ENCODE assay signal across 26 cellular contexts in genomic region chr11:127157225-127157624, GRCh38.
A peak's percentile ranks its signal among the peaks of the same experiment; 100 is the strongest.
DNase-seq lines count a peak whose midpoint lies in the region; ATAC-seq and TF ChIP-seq lines count a peak whose summit lies in the region.
"Had no signal": no experiment of that assay in that cellular context is flagged by ENCODE, and none has a peak within 500 bp of the region (broad histone marks: within the 10 kb centered on the region; RNA-seq: fewer than 3 reads in every experiment).

No MANE protein-coding gene starts in this region.

- H4K20me1 ChIP-seq in GM23338 (replicated peaks; ENCODE audit: insufficient read depth) = no peaks in the 10 kb centered on the region

- H2BK120ac ChIP-seq in neuronal stem cell (ENCODE audit: low read depth, low read length) = no peak overlapping the region

- H3K4me2 ChIP-seq in GM23338 = no peak overlapping the region
- H3K4me2 ChIP-seq in neuronal stem cell (ENCODE audit: insufficient read depth, low read length, poor library complexity, severe bottlenecking) = no peak overlapping the region
- H3K4me2 ChIP-seq: SK-N-SH had no signal

- POLR2A ChIA-PET in WTC11 (lab: Charles Lee) = no interaction called here

- CTCF ChIA-PET in WTC11 (lab: Charles Lee) = no interaction called here

- H3K9ac ChIP-seq in neuronal stem cell (ENCODE audit: low read depth, low read length, poor library complexity) = no peak overlapping the region
- H3K9ac ChIP-seq: SK-N-SH had no signal

- no peaks in the 10 kb centered on the region for H3F3A ChIP-seq in GM23338 (replicated peaks; ENCODE audit: low read depth)

- H3K9me3 ChIP-seq in neuronal stem cell (replicated peaks in 1 of 2; ENCODE audit: control insufficient read depth in 2 of 2, insufficient read depth in 1 of 2, low read depth in 1 of 2, low read length in 2 of 2) (no peaks in the 10 kb centered on the region), upper lobe of left lung (no peaks in the 10 kb centered on the region)
- H3K9me3 ChIP-seq: BE2C, HAP-1, SK-N-SH had no signal

- H2BK12ac ChIP-seq in neuronal stem cell (ENCODE audit: low read length) = no peak overlapping the region

- H3K27me3 ChIP-seq in GM23338 (ENCODE audit: insufficient read depth) (no peaks in the 10 kb centered on the region), neuronal stem cell (ENCODE audit: control insufficient read depth in 3 of 3, insufficient read depth in 3 of 3, low read depth in 1 of 3, low read length in 3 of 3) (no peaks in the 10 kb centered on the region), upper lobe of left lung (no peaks in the 10 kb centered on the region)
- H3K27me3 ChIP-seq: BE2C had no signal

- no peaks in the 10 kb centered on the region for H3K79me1 ChIP-seq in neuronal stem cell (ENCODE audit: low read depth, low read length)

- H3K14ac ChIP-seq in neuronal stem cell (ENCODE audit: low read length) = no peak overlapping the region

- peaks cover 16% of the 10 kb centered on the region; the same call in 2 of the 3 replicates for H3K4me1 Mint-ChIP-seq in GM23338
- peaks cover 18% of the 10 kb centered on the region for H3K4me1 Mint-ChIP-seq in WTC11
- H3K4me1 Mint-ChIP-seq: CD14-positive monocyte; CD8-positive, alpha-beta memory T cell had no signal

- H3K4me1 ChIP-seq in GM23338 (ENCODE audit: insufficient read depth) = no peaks in the 10 kb centered on the region
- H3K4me1 ChIP-seq in neuronal stem cell (ENCODE audit: control insufficient read depth in 2 of 2, insufficient read depth in 1 of 2, low read depth in 1 of 2, low read length in 2 of 2) = peaks cover 0 to 5% of the 10 kb centered on the region in 2 donors
- H3K4me1 ChIP-seq in upper lobe of left lung = no peaks in the 10 kb centered on the region
- H3K4me1 ChIP-seq: BE2C, HAP-1 had no signal

- no peaks in the 10 kb centered on the region for H3K36me3 Mint-ChIP-seq in GM23338 (ENCODE audit: low read depth)
- no peaks in the 10 kb centered on the region for H3K36me3 Mint-ChIP-seq in WTC11
- H3K36me3 Mint-ChIP-seq: CD14-positive monocyte; CD8-positive, alpha-beta memory T cell had no signal

- TF ChIP-seq CTCF in GM12865 (IDR thresholded peaks at IDR 0.05; ENCODE audit: insufficient read depth, low read depth, low read length, missing control alignments) = no peak
- TF ChIP-seq CTCF in GM23338 (conservative IDR thresholded peaks at IDR 0.05; ENCODE audit: low read depth in 2 of 2) = peak in 1 of 2 experiments; percentile 40; a peak in 2 of 4 replicates
- TF ChIP-seq CTCF in WTC11 (IDR thresholded peaks at IDR 0.05) = no peak
- no peak for TF ChIP-seq CTCF in upper lobe of left lung (IDR thresholded peaks at IDR 0.05)

- ATAC-seq in GM23338 (0 out of 3 replicates have a peak, but pooled peaks have one; percentile 31), WTC11 (peak; percentile 59), upper lobe of left lung (ENCODE audit: low FRiP score in 2 of 2) (no peak), HG02763 (IDR thresholded peaks at IDR 0.05; ENCODE audit: unreplicated experiment) (no peak)

- no peak overlapping the region for H3K4ac ChIP-seq in neuronal stem cell (ENCODE audit: low read length)

- H3K27ac ChIP-seq in GM23338 (ENCODE audit: low read depth) = no peak overlapping the region
- H3K27ac ChIP-seq in neuronal stem cell (replicated peaks; ENCODE audit: low read length) = no peak overlapping the region
- H3K27ac ChIP-seq in upper lobe of left lung = no peak overlapping the region
- H3K27ac ChIP-seq: HL-60 had no signal

- no peaks in the 10 kb centered on the region for H3K79me2 ChIP-seq in GM23338 (replicated peaks; ENCODE audit: insufficient read depth)

- H4K91ac ChIP-seq in neuronal stem cell (ENCODE audit: low read depth, low read length, poor library complexity) = no peak overlapping the region

- no peak overlapping the region for H3K4me3 Mint-ChIP-seq in GM23338
- no peak overlapping the region for H3K4me3 Mint-ChIP-seq in WTC11
- H3K4me3 Mint-ChIP-seq: CD14-positive monocyte; CD8-positive, alpha-beta memory T cell; HFFc6; T-helper 1 cell treated with Interleukin-12 subunit alpha and Interleukin-12 subunit beta and Interleukin-4 antibody, amounts not matched to agents 30 μg/mL and 1 μg/mL, for 36 hours had no signal

- H3K9me3 Mint-ChIP-seq in GM23338 (no peaks in the 10 kb centered on the region), WTC11 (no peaks in the 10 kb centered on the region)
- H3K9me3 Mint-ChIP-seq: HFFc6; T-helper 1 cell treated with Interleukin-12 subunit alpha and Interleukin-12 subunit beta and Interleukin-4 antibody, amounts not matched to agents 30 μg/mL and 1 μg/mL, for 36 hours had no signal

- no peak for TF ChIP-seq POLR2A in upper lobe of left lung (IDR thresholded peaks at IDR 0.05)

- H2BK15ac ChIP-seq in neuronal stem cell (ENCODE audit: low read length) = peak overlapping the region; percentile 64

- H3K4me3 ChIP-seq in GM12865 (ENCODE audit: low read depth, low read length) = no peak overlapping the region
- H3K4me3 ChIP-seq in GM23338 = no peak overlapping the region
- no peak overlapping the region for H3K4me3 ChIP-seq in neuronal stem cell (ENCODE audit: low read length in 2 of 2)
- no peak overlapping the region for H3K4me3 ChIP-seq in upper lobe of left lung
- H3K4me3 ChIP-seq: HAP-1 had no signal

- no peak overlapping the region for H2BK5ac ChIP-seq in neuronal stem cell (ENCODE audit: low read length)

- no peak overlapping the region for H3K23ac ChIP-seq in neuronal stem cell (ENCODE audit: low read depth, low read length, poor library complexity)

- H3K18ac ChIP-seq in neuronal stem cell (ENCODE audit: low read length) = peak overlapping the region; percentile 28

- H3K27ac Mint-ChIP-seq in GM23338 = no peak overlapping the region
- no peak overlapping the region for H3K27ac Mint-ChIP-seq in WTC11
- H3K27ac Mint-ChIP-seq: CD14-positive monocyte; CD8-positive, alpha-beta memory T cell; HFFc6; T-helper 1 cell treated with Interleukin-12 subunit alpha and Interleukin-12 subunit beta and Interleukin-4 antibody, amounts not matched to agents 30 μg/mL and 1 μg/mL, for 36 hours had no signal

- no peaks in the 10 kb centered on the region for H3K9me2 ChIP-seq in GM23338 (ENCODE audit: insufficient read depth)
- H3K9me2 ChIP-seq: SK-N-SH had no signal

- H3K27me3 Mint-ChIP-seq in GM23338 (ENCODE audit: insufficient read depth, low read depth, poor library complexity) (peaks cover under 1% of the 10 kb centered on the region), WTC11 (ENCODE audit: low read depth) (no peaks in the 10 kb centered on the region)

- H2AFZ ChIP-seq in GM23338 = no peak overlapping the region
- no peak overlapping the region for H2AFZ ChIP-seq in neuronal stem cell (ENCODE audit: low read length)

- peak; percentile 2 for DNase-seq in GM12865 (ENCODE audit: low read depth)
- no peak for DNase-seq in GM23338 (ENCODE audit: low spot score)
- no peak for DNase-seq in WTC11 (ENCODE audit: low spot score)
- DNase-seq in neuronal stem cell (ENCODE audit: low spot score) = no peak
- DNase-seq in upper lobe of left lung = no peak
- DNase-seq in SHP77 treated with DMSO at 0.1 percent for 48 hours (lab: John Stamatoyannopoulos, UW) = no peak
- DNase-seq: BE2C; Calu3; CD8-positive, alpha-beta memory T cell; DMS153; DND-41; HFFc6; NCI-H1092 treated with DMSO at 0.1 percent for 48 hours; NCI-H1436; NCI-H187 treated with DMSO at 0.1 percent for 48 hours; NCI-H2171 treated with DMSO at 0.1 percent for 48 hours; NCI-H345; NCI-H510A treated with DMSO at 0.1 percent for 48 hours; NCI-H748 treated with DMSO at 0.1 percent for 48 hours; SK-N-SH; SW 1271 had no signal

- no CpG with 5 or more reads among the region's 2 CpGs for WGBS in neuronal stem cell (ENCODE audit: extremely low coverage in 2 of 2, insufficient read length in 2 of 2, insufficient replicate concordance in 1 of 2), 2 donors
- 78 to 91% methylated on average over 2 of the region's 2 CpGs for WGBS in upper lobe of left lung, 2 donors

- H2AK5ac ChIP-seq in neuronal stem cell (ENCODE audit: low read depth, low read length) = no peak overlapping the region

- no peaks in the 10 kb centered on the region for H3K36me3 ChIP-seq in GM23338 (ENCODE audit: insufficient read depth)
- no peaks in the 10 kb centered on the region for H3K36me3 ChIP-seq in neuronal stem cell (replicated peaks in 1 of 2; ENCODE audit: control insufficient read depth in 2 of 2, insufficient read depth in 2 of 2, low read length in 2 of 2)
- H3K36me3 ChIP-seq in upper lobe of left lung = no peaks in the 10 kb centered on the region
- H3K36me3 ChIP-seq: BE2C, HAP-1 had no signal

- H4K8ac ChIP-seq in neuronal stem cell (ENCODE audit: low read depth, low read length) = no peak overlapping the region

- no peak for TF ChIP-seq EP300 in upper lobe of left lung (IDR thresholded peaks at IDR 0.05)

TF ChIP-seq in GM23338, 12 proteins besides CTCF, POLR2A, EP300 and RAD21 (continues in another document):
- TF ChIP-seq ETS1 (IDR thresholded peaks at IDR 0.05) = no peak
- no peak for TF ChIP-seq ZNF114 (CRISPR knock-in tag; IDR thresholded peaks at IDR 0.05)
- TF ChIP-seq STAT1 (IDR thresholded peaks at IDR 0.05; ENCODE audit: unreplicated experiment) = no peak
- TF ChIP-seq POLR2AphosphoS5 (IDR thresholded peaks at IDR 0.05; ENCODE audit: low read depth) = no peak

TF ChIP-seq in WTC11, 78 proteins besides CTCF, POLR2A, EP300 and RAD21:
- no peak for TF ChIP-seq ZNF263 (CRISPR knock-in tag; IDR thresholded peaks at IDR 0.05; ENCODE audit: low read depth)
- TF ChIP-seq NFYB (CRISPR knock-in tag; conservative IDR thresholded peaks at IDR 0.05; ENCODE audit: low read depth) = no peak
- TF ChIP-seq ZNF121 (CRISPR knock-in tag; IDR thresholded peaks at IDR 0.05) = no peak
- no peak for TF ChIP-seq ZBTB21 (CRISPR knock-in tag; IDR thresholded peaks at IDR 0.05; ENCODE audit: borderline replicate concordance)

Comparison
In these comparisons a context has a peak if more than half of its experiments do, and no peak if none do; other contexts are left out.
1. ATAC-seq: peak in GM23338 (single experiment) and WTC11 (single experiment); none in upper lobe of left lung (0 of 2) and HG02763 (single experiment).